ENCODE assay signal across 17 cellular contexts in the genomic region with DNA sequence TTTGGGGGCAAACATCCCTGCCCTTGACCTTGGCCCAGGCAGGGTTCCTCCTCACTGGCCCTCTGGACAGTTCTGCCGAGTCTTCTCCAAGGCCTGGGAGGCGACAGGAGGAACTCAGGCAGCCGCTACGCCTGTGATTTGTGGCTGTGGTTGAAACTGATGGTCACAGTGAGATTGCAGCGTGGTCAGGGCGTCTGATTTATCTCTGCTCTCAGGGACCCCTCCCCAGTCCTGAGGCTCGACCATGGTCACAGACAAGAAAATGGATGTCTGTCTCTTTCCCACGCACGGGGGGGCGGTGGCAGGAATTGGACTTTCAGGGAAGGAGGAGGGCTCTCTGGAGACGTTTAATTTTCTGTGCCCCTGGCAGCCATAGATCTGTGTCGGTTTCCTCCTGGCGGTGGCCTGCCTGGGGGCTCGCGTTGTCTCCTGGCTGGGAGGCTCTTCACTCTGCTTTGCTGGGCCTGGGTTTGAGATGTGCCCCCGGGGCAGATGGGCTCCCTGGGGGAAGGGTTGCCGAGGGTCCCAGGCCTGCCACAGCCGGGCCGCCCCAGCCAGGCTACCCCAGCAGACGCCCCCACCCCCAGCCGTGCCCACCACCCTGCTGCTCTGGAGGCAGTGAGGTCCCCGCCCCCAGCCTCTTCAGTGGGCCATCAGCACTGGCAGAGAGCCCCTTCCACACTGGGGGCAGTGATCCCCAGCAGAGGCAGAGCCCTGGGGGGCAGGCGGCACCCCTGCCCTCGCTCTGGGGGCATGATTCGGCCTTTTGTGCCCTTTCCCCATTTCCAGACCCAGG.
"Had no signal": no experiment of that assay in that cellular context is flagged by ENCODE, and none has a peak within 500 bp of the region (broad histone marks: within the 10 kb centered on the region; RNA-seq: fewer than 3 reads in every experiment).

No MANE protein-coding gene starts in this region.

- DNase-seq: activated CD4-positive, alpha-beta T cell treated with anti-CD3 and anti-CD28 coated beads, Interleukin-2, amount 50 U/mL, for 4 hours; activated CD4-positive, CD25-positive, alpha-beta regulatory T cell treated with anti-CD3 and anti-CD28 coated beads, Interleukin-2, amount 50 U/mL, for 72 hours; activated effector memory CD4-positive, alpha-beta T cell treated with Interleukin-2 at 50 U/mL for 16 hours; activated T-cell treated with anti-CD3 and anti-CD28 coated beads, Interleukin-2, amount 50 U/mL, for 1 hour; amniotic stem cell; naive thymus-derived CD8-positive, alpha-beta T cell; stimulated activated naive CD4-positive, alpha-beta T cell treated with Interleukin-2 at 50 U/mL for 16 hours; T-helper 17 cell; upper lobe of right lung had no signal

- H3K9me3 ChIP-seq: suprapubic skin, upper lobe of right lung had no signal

- H3K27me3 Mint-ChIP-seq: brain, T-helper 17 cell had no signal

- H3K9me3 Mint-ChIP-seq: activated naive CD4-positive, alpha-beta T cell treated with anti-CD3 and anti-CD28 coated beads, Interleukin-2, amount 50 U/mL, for 72 hours; brain; dendritic cell treated with granulocyte-macrophage colony-stimulating factor and Interleukin-4, amounts not matched to agents 40 ng/mL and 50 ng/mL, for 4 days had no signal

- H3K27ac Mint-ChIP-seq: activated naive CD4-positive, alpha-beta T cell treated with anti-CD3 and anti-CD28 coated beads, Interleukin-2, amount 50 U/mL, for 72 hours; brain; dendritic cell treated with granulocyte-macrophage colony-stimulating factor and Interleukin-4, amounts not matched to agents 40 ng/mL and 50 ng/mL, for 4 days; T-helper 17 cell had no signal

- H3K27me3 ChIP-seq: suprapubic skin, upper lobe of right lung had no signal

- H3K27ac ChIP-seq: suprapubic skin, upper lobe of right lung had no signal

- ATAC-seq: activated naive CD4-positive, alpha-beta T cell treated with anti-CD3 and anti-CD28 coated beads, Interleukin-2, amount 50 U/mL, for 72 hours; esophagus mucosa; naive thymus-derived CD8-positive, alpha-beta T cell; right cardiac atrium; T-helper 17 cell; upper lobe of right lung had no signal

- H3K4me3 ChIP-seq: lung, smooth muscle cell, suprapubic skin, upper lobe of right lung had no signal

- H3K4me3 Mint-ChIP-seq: brain; dendritic cell treated with granulocyte-macrophage colony-stimulating factor and Interleukin-4, amounts not matched to agents 40 ng/mL and 50 ng/mL, for 4 days; T-helper 17 cell had no signal

- H3K4me1 ChIP-seq: upper lobe of right lung had no signal
